Comparison of ENCODE assay signal across 17 cellular contexts in genomic region chrX:39636481-39636880, GRCh38.
"Had no signal": no experiment of that assay in that cellular context is flagged by ENCODE, and none has a peak within 500 bp of the region (broad histone marks: within the 10 kb centered on the region; RNA-seq: fewer than 3 reads in every experiment).

No MANE protein-coding gene starts in this region.

- H3K4me3 ChIP-seq: colonic mucosa, heart left ventricle, mucosa of descending colon, testis, tibial nerve, upper lobe of right lung, vagina had no signal

- H3K36me3 Mint-ChIP-seq: natural killer cell; stimulated activated naive B cell treated with anti-CD40 and anti-IgM and Interleukin-4, amounts not matched to agents 10 μg/mL and 1 μg/mL and 100 μg/mL, for 72 hours had no signal

- H3K9me3 Mint-ChIP-seq: natural killer cell had no signal

- H3K27me3 ChIP-seq: colonic mucosa, testis, tibial nerve, upper lobe of right lung, vagina had no signal

- H3K27ac Mint-ChIP-seq: natural killer cell; stimulated activated naive B cell treated with anti-CD40 and anti-IgM and Interleukin-4, amounts not matched to agents 10 μg/mL and 1 μg/mL and 100 μg/mL, for 72 hours; stimulated activated naive CD8-positive, alpha-beta T cell treated with anti-CD3 and anti-CD28 coated beads, Interleukin-15, amount 100 ng/mL, for 72 hours had no signal

- H3K4me1 ChIP-seq: colonic mucosa, heart left ventricle, testis, tibial nerve, upper lobe of right lung, vagina had no signal

- H3K9me3 ChIP-seq: colonic mucosa, mucosa of descending colon, testis, tibial nerve, upper lobe of right lung, vagina had no signal

- H3K27me3 Mint-ChIP-seq: stimulated activated naive B cell treated with anti-CD40 and anti-IgM and Interleukin-4, amounts not matched to agents 10 μg/mL and 1 μg/mL and 100 μg/mL, for 72 hours; stimulated activated naive CD8-positive, alpha-beta T cell treated with anti-CD3 and anti-CD28 coated beads, Interleukin-15, amount 100 ng/mL, for 72 hours had no signal

- ATAC-seq: heart left ventricle; mucosa of descending colon; natural killer cell; right cardiac atrium; stimulated activated naive B cell treated with anti-CD40 and anti-IgM and Interleukin-4, amounts not matched to agents 10 μg/mL and 1 μg/mL and 100 μg/mL, for 72 hours; stimulated activated naive CD8-positive, alpha-beta T cell treated with anti-CD3 and anti-CD28 coated beads, Interleukin-15, amount 100 ng/mL, for 72 hours; upper lobe of right lung had no signal

- H3K4me3 Mint-ChIP-seq: natural killer cell; neural crest cell; stimulated activated naive B cell treated with anti-CD40 and anti-IgM and Interleukin-4, amounts not matched to agents 10 μg/mL and 1 μg/mL and 100 μg/mL, for 72 hours; stimulated activated naive CD8-positive, alpha-beta T cell treated with anti-CD3 and anti-CD28 coated beads, Interleukin-15, amount 100 ng/mL, for 72 hours had no signal

- DNase-seq: colonic mucosa; dermis blood vessel endothelial cell; heart left ventricle; hippocampal formation; kidney glomerular epithelial cell; mucosa of descending colon; natural killer cell; right cardiac atrium; stimulated activated CD4-positive, alpha-beta T cell treated with anti-CD3 and anti-CD28 coated beads, Interleukin-4, amount 100 ng/mL, for 1 hour; stimulated activated CD8-positive, alpha-beta memory T cell treated with anti-CD3 and anti-CD28 coated beads, Interleukin-4, amount 100 ng/mL, for 48 hours; stimulated activated naive B cell treated with anti-CD40 and anti-IgM and Interleukin-4, amounts not matched to agents 10 μg/mL and 1 μg/mL and 100 μg/mL, for 72 hours; stimulated activated naive CD8-positive, alpha-beta T cell treated with anti-CD3 and anti-CD28 coated beads, Interleukin-15, amount 100 ng/mL, for 72 hours; testis; upper lobe of right lung had no signal

- H3K36me3 ChIP-seq: colonic mucosa, heart left ventricle, tibial nerve, upper lobe of right lung, vagina had no signal

- H3K27ac ChIP-seq: colonic mucosa, heart left ventricle, testis, upper lobe of right lung, vagina had no signal
